Comparison of ENCODE assay signal across 8 cellular contexts in the genomic region with DNA sequence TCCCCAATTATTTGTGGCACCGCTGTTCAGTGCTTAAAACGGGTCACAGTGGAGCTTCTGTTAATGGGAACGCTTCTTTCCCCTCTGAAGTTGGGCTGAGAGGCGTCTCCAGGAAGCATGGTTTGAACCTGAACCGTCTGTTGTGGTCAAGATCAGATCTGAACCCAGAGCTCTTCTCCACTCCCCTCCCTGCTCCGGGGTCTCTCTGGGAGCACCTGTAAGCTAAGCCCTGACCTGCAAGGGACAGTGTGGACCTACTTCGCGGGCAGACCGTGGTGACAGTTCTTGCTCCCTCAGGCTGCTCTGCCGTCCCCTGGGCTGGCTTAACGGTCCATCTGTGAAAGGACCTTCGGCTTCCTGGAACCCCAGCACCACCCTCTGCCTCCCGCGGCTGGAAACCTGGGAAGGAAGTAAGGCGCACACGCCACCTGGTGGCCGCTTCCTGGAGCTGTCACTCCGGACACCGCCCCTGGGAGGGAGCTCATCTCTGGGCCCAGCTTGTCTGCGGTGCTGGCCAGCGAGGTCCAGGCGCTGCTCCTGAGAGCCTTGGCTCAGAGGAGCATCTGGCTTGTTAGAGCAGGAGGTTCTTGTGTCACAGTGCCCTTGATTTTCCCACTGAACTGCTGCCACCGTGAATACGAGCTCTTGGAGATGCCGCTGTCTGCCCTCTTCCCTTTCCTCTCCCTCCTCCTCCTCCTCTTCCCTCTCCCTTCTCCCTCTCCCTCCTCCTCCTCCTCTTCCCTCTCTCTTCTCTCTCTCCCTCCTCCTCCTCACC.
DNase-seq lines count a peak whose midpoint lies in the region; ATAC-seq and TF ChIP-seq lines count a peak whose summit lies in the region.

No MANE protein-coding gene starts in this region.

- in situ Hi-C loops in Panc1 (cut with HindIII; ENCODE audit: low pct_unique_long_range_greater_than_20kb, low sequenced_read_pairs): no loop called here

- H3K27ac Mint-ChIP-seq in stimulated activated naive CD8-positive, alpha-beta T cell treated with anti-CD3 and anti-CD28 coated beads, Interleukin-15, amount 100 ng/mL, for 72 hours: no peak overlapping the region

- peaks cover 4% of the 10 kb centered on the region; the same call in 1 of the 2 replicates for H3K4me1 ChIP-seq in Panc1 (ENCODE audit: control insufficient read depth, insufficient read depth, low read length)
- H3K4me1 ChIP-seq in body of pancreas: no peaks in the 10 kb centered on the region

- H3K36me3 ChIP-seq in Panc1 (ENCODE audit: control insufficient read depth, insufficient read depth, low read length) (no peaks in the 10 kb centered on the region), body of pancreas (replicated peaks in 1 of 2; ENCODE audit: insufficient read depth in 1 of 2, low read depth in 2 of 2) (no peaks in the 10 kb centered on the region)

- H3K4me1 Mint-ChIP-seq in stimulated activated naive CD8-positive, alpha-beta T cell treated with anti-CD3 and anti-CD28 coated beads, Interleukin-15, amount 100 ng/mL, for 72 hours: peaks cover 8% of the 10 kb centered on the region

- ATAC-seq in HG02642 (IDR thresholded peaks at IDR 0.05; ENCODE audit: poor library complexity, unreplicated experiment) (peak; percentile 78), Panc1 (peak; percentile 94), body of pancreas (no peak), left lobe of liver (peak; percentile 96)
- ATAC-seq in stimulated activated naive CD8-positive, alpha-beta T cell treated with anti-CD3 and anti-CD28 coated beads, Interleukin-15, amount 100 ng/mL, for 72 hours: peak; percentile 66

- DNase-seq in DMS53 (lab: John Stamatoyannopoulos, UW) (peak; percentile 48), DMS53 treated with DMSO at 0.1 percent for 48 hours (lab: John Stamatoyannopoulos, UW; ENCODE audit: unreplicated experiment) (no peak), Panc1 (ENCODE audit: low read depth, low spot score) (no peak), body of pancreas (peak; percentile 44 to 58 (median 46)), left lobe of liver (ENCODE audit: low spot score) (peak; percentile 49), posterior vena cava (ENCODE audit: low spot score) (no peak)
- DNase-seq in stimulated activated naive CD8-positive, alpha-beta T cell treated with anti-CD3 and anti-CD28 coated beads, Interleukin-15, amount 100 ng/mL, for 72 hours: peak; percentile 30 to 33

- peak overlapping the region in 1 of 2 experiments; percentile 30; a peak in 2 of 4 replicates for H3K4me3 ChIP-seq in Panc1 (ENCODE audit: low read depth in 2 of 2, low read length in 2 of 2)
- H3K4me3 ChIP-seq in body of pancreas: no peak overlapping the region

- CTCF ChIA-PET in Panc1 (lab: Charles Lee): interaction anchor here (0.6 to 1.5 kb wide), 9 partner anchors 11 to 1028 kb away, joined by 3 to 7 read pairs (median 3); no protein-coding TSS in a partner anchor

- H3K9me3 ChIP-seq in Panc1 (ENCODE audit: control insufficient read depth, insufficient read depth, low read depth, low read length): no peaks in the 10 kb centered on the region
- H3K9me3 ChIP-seq in body of pancreas: no peaks in the 10 kb centered on the region

- BruUV-seq in Panc1 (replicated peaks; lab: Mats Ljungman, UMichigan): no TSS peak

- no peak for TF ChIP-seq POLR2A in body of pancreas (IDR thresholded peaks at IDR 0.05)

- H3K27ac ChIP-seq in Panc1 (ENCODE audit: low read length) (no peak overlapping the region), body of pancreas (no peak overlapping the region)

- H3K4me3 Mint-ChIP-seq in stimulated activated naive CD8-positive, alpha-beta T cell treated with anti-CD3 and anti-CD28 coated beads, Interleukin-15, amount 100 ng/mL, for 72 hours: peak overlapping the region in 1 of 2 donors; percentile 45

- POLR2A ChIA-PET in Panc1 (lab: Charles Lee): no interaction called here

- intact Hi-C loops in Panc1 (cut with micrococcal nuclease; ENCODE audit: unreplicated experiment): loop anchor here (1.0 to 10.0 kb wide), 2 partner anchors 114 to 381 kb away; no protein-coding TSS in a partner anchor
- intact Hi-C loops in body of pancreas (cut with DNase I): no loop called here
- intact Hi-C loops in posterior vena cava (cut with DNase I): no loop called here

- 14 to 19% methylated on average over 15 to 25 of the region's 25 CpGs for WGBS in body of pancreas, 2 donors

- H3K27me3 ChIP-seq in Panc1 (ENCODE audit: control insufficient read depth, insufficient read depth, low read length): peaks cover 4% of the 10 kb centered on the region; the same call in 1 of the 2 replicates
- H3K27me3 ChIP-seq in body of pancreas: no peaks in the 10 kb centered on the region

- H3K27me3 Mint-ChIP-seq in stimulated activated naive CD8-positive, alpha-beta T cell treated with anti-CD3 and anti-CD28 coated beads, Interleukin-15, amount 100 ng/mL, for 72 hours: peaks cover 48% of the 10 kb centered on the region

- TF ChIP-seq CTCF in Panc1 (IDR thresholded peaks at IDR 0.05) (peak; percentile 93), body of pancreas (IDR thresholded peaks at IDR 0.05) (peak; percentile 47 to 65 (median 60))

- peaks cover 6 to 12% of the 10 kb centered on the region in 2 donors for H3K9me3 Mint-ChIP-seq in stimulated activated naive CD8-positive, alpha-beta T cell treated with anti-CD3 and anti-CD28 coated beads, Interleukin-15, amount 100 ng/mL, for 72 hours

Comparison
In these comparisons a context has a peak if more than half of its experiments do, and no peak if none do; other contexts are left out.
1. DNase-seq: peak in DMS53 (single experiment), body of pancreas (4 of 4), left lobe of liver (single experiment) and stimulated activated naive CD8-positive, alpha-beta T cell treated with anti-CD3 and anti-CD28 coated beads, Interleukin-15, amount 100 ng/mL, for 72 hours (2 of 2); none in DMS53 treated with DMSO at 0.1 percent for 48 hours (single experiment), Panc1 (single experiment) and posterior vena cava (single experiment).